Comparison of ENCODE assay signal across 8 cellular contexts in genomic region chr6:37221585-37222124, GRCh38. TPM values are rescaled to one million over a fixed set of nuclear protein-coding genes. Genes with fewer than 3 reads are reported as not detected.
DNase-seq lines count a peak whose midpoint lies in the region; ATAC-seq and TF ChIP-seq lines count a peak whose summit lies in the region.

No MANE protein-coding gene starts in this region.

- intact Hi-C loops in dendritic cell treated with granulocyte-macrophage colony-stimulating factor and Interleukin-4, amounts not matched to agents 40 ng/mL and 50 ng/mL, for 4 days (cut with micrococcal nuclease), result no loop called here

- no peaks in the 10 kb centered on the region for H3K9me3 ChIP-seq in osteoblast (ENCODE audit: low read depth, low read length)

- H3K4me3 ChIP-seq in GM08714 (ENCODE audit: low read length) (peak overlapping the region; percentile 57; the same call in 1 of the 2 replicates), LNCaP clone FGC (ENCODE audit: low read depth, low read length) (peak overlapping the region; percentile 44), osteoblast (ENCODE audit: insufficient read depth, low read length) (peak overlapping the region; percentile 79)

- peaks cover 41% of the 10 kb centered on the region for H3K4me1 Mint-ChIP-seq in dendritic cell treated with granulocyte-macrophage colony-stimulating factor and Interleukin-4, amounts not matched to agents 40 ng/mL and 50 ng/mL, for 4 days (ENCODE audit: low read depth)

- H3K9me3 Mint-ChIP-seq in dendritic cell treated with granulocyte-macrophage colony-stimulating factor and Interleukin-4, amounts not matched to agents 40 ng/mL and 50 ng/mL, for 4 days, result no peaks in the 10 kb centered on the region

- H4K20me1 ChIP-seq in osteoblast (ENCODE audit: insufficient read depth, low read length), result no peaks in the 10 kb centered on the region

- H3K27me3 ChIP-seq in osteoblast (ENCODE audit: insufficient read depth, low read length), result no peaks in the 10 kb centered on the region

- H3K27me3 Mint-ChIP-seq in dendritic cell treated with granulocyte-macrophage colony-stimulating factor and Interleukin-4, amounts not matched to agents 40 ng/mL and 50 ng/mL, for 4 days, result peaks cover 3% of the 10 kb centered on the region

- TF ChIP-seq CTCF in LNCaP clone FGC (IDR thresholded peaks at IDR 0.05; ENCODE audit: control insufficient read depth, extremely low read depth, insufficient read depth) (no peak), osteoblast (IDR thresholded peaks at IDR 0.05; ENCODE audit: extremely low read depth, low read depth, low read length) (no peak)

- H3K27ac ChIP-seq in osteoblast (ENCODE audit: low read depth, low read length), result no peak overlapping the region

- H3K36me3 ChIP-seq in osteoblast (ENCODE audit: insufficient read depth, low read length), result no peaks in the 10 kb centered on the region

- peak overlapping the region; percentile 89 for H3K4me2 ChIP-seq in osteoblast (ENCODE audit: insufficient read depth, low read length)

- peak overlapping the region; percentile 67 for H3K4me3 Mint-ChIP-seq in dendritic cell treated with granulocyte-macrophage colony-stimulating factor and Interleukin-4, amounts not matched to agents 40 ng/mL and 50 ng/mL, for 4 days

- H2AFZ ChIP-seq in osteoblast (ENCODE audit: low read length), result peak overlapping the region; percentile 96

- peaks cover 3% of the 10 kb centered on the region for H3K4me1 ChIP-seq in osteoblast (ENCODE audit: insufficient read depth, low read length)

- DNase-seq in LNCaP clone FGC (ENCODE audit: low read depth) (no peak), osteoblast (ENCODE audit: insufficient read length, low spot score, missing footprints) (no peak), NCI-H1436 treated with DMSO at 0.1 percent for 48 hours (lab: John Stamatoyannopoulos, UW) (no peak)
- no peak for DNase-seq in NK-92 treated with Interleukin-12 subunit alpha and Interleukin-12 subunit beta, amount 100 ng/mL, for 24 hours (lab: John Stamatoyannopoulos, UW)

- H3K36me3 Mint-ChIP-seq in dendritic cell treated with granulocyte-macrophage colony-stimulating factor and Interleukin-4, amounts not matched to agents 40 ng/mL and 50 ng/mL, for 4 days (ENCODE audit: low read depth), result no peaks in the 10 kb centered on the region

- ATAC-seq in GM18517 (IDR thresholded peaks at IDR 0.05; ENCODE audit: unreplicated experiment) (no peak), HG03520 (IDR thresholded peaks at IDR 0.05; ENCODE audit: unreplicated experiment) (no peak)

- H3K79me2 ChIP-seq in osteoblast (ENCODE audit: insufficient read depth, low read length), result no peaks in the 10 kb centered on the region

- no peak overlapping the region for H3K27ac Mint-ChIP-seq in dendritic cell treated with granulocyte-macrophage colony-stimulating factor and Interleukin-4, amounts not matched to agents 40 ng/mL and 50 ng/mL, for 4 days

RNA-seq across cellular contexts. Expression of gene TBC1D22B, which starts 35.9 kb away (rescaled TPM):
- total RNA-seq in osteoblast, result 6.9 and 7.7 TPM in 2 replicates

RNA-seq across cellular contexts. Expression of gene TMEM217, which starts 36.3 kb away (rescaled TPM):
- 2.7 and 3.3 TPM in 2 replicates for total RNA-seq in osteoblast

RNA-seq across cellular contexts. Expression of gene PIM1, which starts 51.7 kb away (rescaled TPM):
- total RNA-seq in osteoblast, result 14.8 and 16.2 TPM in 2 replicates
